13 cellular contexts compared by ENCODE assay signal in the genomic region with DNA sequence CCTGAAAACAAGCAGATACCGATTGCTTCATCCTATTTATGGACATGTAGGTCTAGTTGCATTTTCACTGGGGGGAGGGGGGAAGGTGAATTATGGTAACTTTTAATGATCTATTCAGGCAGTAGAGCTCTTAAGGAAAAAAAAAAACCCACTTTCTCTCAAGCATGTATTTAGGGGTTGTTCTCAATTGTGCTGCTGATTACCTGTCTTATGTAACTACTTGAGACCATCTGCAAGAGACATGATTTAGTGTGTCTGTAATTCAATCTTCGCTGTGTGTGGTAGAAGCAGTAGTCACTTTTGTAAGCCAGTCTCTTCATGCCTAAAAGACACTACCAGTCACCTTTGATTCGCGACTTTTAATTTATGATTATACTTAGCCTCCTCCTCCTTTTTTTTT. TPM values are rescaled to one million over a fixed set of nuclear protein-coding genes. Genes with fewer than 3 reads are reported as not detected.
A peak's percentile ranks its signal among the peaks of the same experiment; 100 is the strongest.
DNase-seq lines count a peak whose midpoint lies in the region; ATAC-seq and TF ChIP-seq lines count a peak whose summit lies in the region.
"Had no signal": no experiment of that assay in that cellular context is flagged by ENCODE, and none has a peak within 500 bp of the region (broad histone marks: within the 10 kb centered on the region; RNA-seq: fewer than 3 reads in every experiment).

No MANE protein-coding gene starts in this region.

- no peaks in the 10 kb centered on the region for H3K9me3 Mint-ChIP-seq in stimulated activated naive CD8-positive, alpha-beta T cell treated with anti-CD3 and anti-CD28 coated beads, Interleukin-15, Interleukin-2, amounts not matched to agents 100 ng/mL and 50 ng/mL, for 24 hours
- no peaks in the 10 kb centered on the region for H3K9me3 Mint-ChIP-seq in type B pancreatic cell

- no peaks in the 10 kb centered on the region for H3K9me3 ChIP-seq in esophagus muscularis mucosa
- H3K9me3 ChIP-seq: ovary had no signal

- no peak for ATAC-seq in stimulated activated naive CD8-positive, alpha-beta T cell treated with anti-CD3 and anti-CD28 coated beads, Interleukin-15, Interleukin-2, amounts not matched to agents 100 U/mL and 50 U/mL, for 24 hours
- no peak for ATAC-seq in GM18505 (IDR thresholded peaks at IDR 0.05; ENCODE audit: unreplicated experiment)

- H3K4me3 Mint-ChIP-seq in stimulated activated naive CD8-positive, alpha-beta T cell treated with anti-CD3 and anti-CD28 coated beads, Interleukin-15, Interleukin-2, amounts not matched to agents 100 ng/mL and 50 ng/mL, for 24 hours, result no peak overlapping the region
- no peak overlapping the region for H3K4me3 Mint-ChIP-seq in type B pancreatic cell

- H3K36me3 Mint-ChIP-seq in stimulated activated naive CD8-positive, alpha-beta T cell treated with anti-CD3 and anti-CD28 coated beads, Interleukin-15, Interleukin-2, amounts not matched to agents 100 ng/mL and 50 ng/mL, for 24 hours (ENCODE audit: low read depth), result peaks cover 67% of the 10 kb centered on the region
- peaks cover 50% of the 10 kb centered on the region for H3K36me3 Mint-ChIP-seq in type B pancreatic cell

- H3K27me3 Mint-ChIP-seq in stimulated activated naive CD8-positive, alpha-beta T cell treated with anti-CD3 and anti-CD28 coated beads, Interleukin-15, Interleukin-2, amounts not matched to agents 100 ng/mL and 50 ng/mL, for 24 hours, result no peaks in the 10 kb centered on the region
- H3K27me3 Mint-ChIP-seq in type B pancreatic cell, result no peaks in the 10 kb centered on the region

- H3K36me3 ChIP-seq in esophagus muscularis mucosa, result peaks cover 35 to 69% (median 57%) of the 10 kb centered on the region in 4 donors
- H3K36me3 ChIP-seq: ovary had no signal

- peak overlapping the region; percentile 94 to 97 (median 96) for H3K27ac ChIP-seq in esophagus muscularis mucosa (replicated peaks in 1 of 4)
- H3K27ac ChIP-seq: ovary had no signal

- no peak overlapping the region for H3K4me3 ChIP-seq in esophagus muscularis mucosa
- H3K4me3 ChIP-seq: ovary had no signal

- WGBS in esophagus muscularis mucosa, result 65% methylated on average over 4 of the region's 4 CpGs

- TF ChIP-seq CTCF in esophagus muscularis mucosa (IDR thresholded peaks at IDR 0.05) (no peak), type B pancreatic cell (conservative IDR thresholded peaks at IDR 0.05) (no peak)

- TF ChIP-seq EP300 in esophagus muscularis mucosa (IDR thresholded peaks at IDR 0.05), result no peak

- H3K27me3 ChIP-seq in esophagus muscularis mucosa, result no peaks in the 10 kb centered on the region
- H3K27me3 ChIP-seq: ovary had no signal

- TF ChIP-seq POLR2A in esophagus muscularis mucosa (IDR thresholded peaks at IDR 0.05; ENCODE audit: low read depth) (no peak), GM18505 (IDR thresholded peaks at IDR 0.05; ENCODE audit: borderline replicate concordance, extremely low read depth, insufficient read depth, insufficient read length) (no peak)

- intact Hi-C loops in esophagus muscularis mucosa (cut with DNase I), result no loop called here

- no peak for DNase-seq in stimulated activated naive CD8-positive, alpha-beta T cell treated with anti-CD3 and anti-CD28 coated beads, Interleukin-15, Interleukin-2, amounts not matched to agents 100 U/mL and 50 U/mL, for 24 hours
- DNase-seq in NCI-H524 (lab: John Stamatoyannopoulos, UW) (peak; percentile 90 to 98), esophagus muscularis mucosa (ENCODE audit: extremely low spot score) (no peak), type B pancreatic cell (ENCODE audit: extremely low spot score, unreplicated experiment) (no peak), Ammon's horn (ENCODE audit: low spot score) (no peak), ureter (ENCODE audit: low spot score) (no peak)
- DNase-seq: AML-193; GF-D8; ovary; stimulated activated CD4-positive, alpha-beta T cell treated with anti-CD3 and anti-CD28 coated beads, Interleukin-1b, Interleukin-23, amount 100 ng/mL, for 48 hours; T-helper 1 cell had no signal

- peaks cover 54 to 98% (median 96%) of the 10 kb centered on the region in 4 donors for H3K4me1 ChIP-seq in esophagus muscularis mucosa

- H3K4me1 Mint-ChIP-seq in stimulated activated naive CD8-positive, alpha-beta T cell treated with anti-CD3 and anti-CD28 coated beads, Interleukin-15, Interleukin-2, amounts not matched to agents 100 ng/mL and 50 ng/mL, for 24 hours (ENCODE audit: low read depth), result peaks cover 71% of the 10 kb centered on the region
- peaks cover 15% of the 10 kb centered on the region for H3K4me1 Mint-ChIP-seq in type B pancreatic cell (ENCODE audit: unreplicated experiment)

- peak overlapping the region; percentile 60 for H3K27ac Mint-ChIP-seq in stimulated activated naive CD8-positive, alpha-beta T cell treated with anti-CD3 and anti-CD28 coated beads, Interleukin-15, Interleukin-2, amounts not matched to agents 100 ng/mL and 50 ng/mL, for 24 hours
- peak overlapping the region; percentile 8 for H3K27ac Mint-ChIP-seq in type B pancreatic cell

RNA-seq across cellular contexts. Expression of a gene that starts 8.9 kb away (rescaled TPM):
- total RNA-seq in esophagus muscularis mucosa (100 to 1,000 TPM; 482 to 847 (median 640) TPM), type B pancreatic cell (ENCODE audit: low replicate concordance) (347 and 430 TPM in 2 replicates), ureter (335 TPM)

Comparison
In these comparisons a context has a peak if more than half of its experiments do, and no peak if none do; other contexts are left out.
1. DNase-seq: peak in NCI-H524 (2 of 2); none in stimulated activated naive CD8-positive, alpha-beta T cell treated with anti-CD3 and anti-CD28 coated beads, Interleukin-15, Interleukin-2, amounts not matched to agents 100 U/mL and 50 U/mL, for 24 hours (single experiment), esophagus muscularis mucosa (single experiment), type B pancreatic cell (single experiment), Ammon's horn (single experiment) and ureter (single experiment).